In the genomic region with DNA sequence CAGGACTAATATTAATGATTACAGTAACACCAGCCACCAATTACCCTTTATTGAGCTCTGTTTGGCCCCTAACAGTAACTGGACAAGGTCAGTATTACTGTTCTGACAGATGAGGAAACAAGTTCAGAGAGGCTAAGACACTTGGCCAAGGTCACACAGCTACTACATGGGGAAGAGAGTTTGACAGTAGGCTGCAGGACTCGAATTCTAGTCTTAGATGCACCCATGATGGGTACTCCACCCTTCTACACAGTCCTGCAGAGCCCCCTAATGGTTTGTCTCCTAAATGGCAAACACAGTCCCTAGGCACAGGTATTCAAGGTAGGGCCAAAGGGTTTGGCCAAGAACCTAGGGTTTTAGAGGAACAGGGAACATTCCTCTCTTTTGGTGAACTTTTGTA, we compare ENCODE assay signal across 10 cellular contexts.
A peak's percentile ranks its signal among the peaks of the same experiment; 100 is the strongest.
DNase-seq lines count a peak whose midpoint lies in the region; ATAC-seq, FAIRE-seq and TF ChIP-seq lines count a peak whose summit lies in the region.
"Had no signal": no experiment of that assay in that cellular context is flagged by ENCODE, and none has a peak within 500 bp of the region (broad histone marks: within the 10 kb centered on the region; RNA-seq: fewer than 3 reads in every experiment).

No MANE protein-coding gene starts in this region.

- peak; percentile 33 for ATAC-seq in GM18867 (IDR thresholded peaks at IDR 0.05; ENCODE audit: unreplicated experiment)
- ATAC-seq in GM18520 (IDR thresholded peaks at IDR 0.05; ENCODE audit: unreplicated experiment) = no peak

- peaks cover 24% of the 10 kb centered on the region for H3K4me1 Mint-ChIP-seq in endodermal cell

- no peaks in the 10 kb centered on the region for H3K9me3 ChIP-seq in endodermal cell (ENCODE audit: control insufficient read depth, low read length)

- H3K4me3 ChIP-seq in endodermal cell (ENCODE audit: low read length) = no peak overlapping the region

- peak overlapping the region; percentile 42 for H3K27ac Mint-ChIP-seq in endodermal cell

- no peak overlapping the region for H3K27ac ChIP-seq in endodermal cell (ENCODE audit: low read depth, low read length)

- DNase-seq in ACHN (peak; percentile 17), NCI-H69 (lab: John Stamatoyannopoulos, UW) (peak; percentile 51), endodermal cell (peak; percentile 64), HTR-8/SVneo (ENCODE audit: insufficient read length, low spot score) (no peak), frontal cortex (ENCODE audit: low spot score in 2 of 2) (no peak), Ammon's horn (ENCODE audit: low spot score) (no peak)
- DNase-seq: naive B cell had no signal

- no peak for FAIRE-seq in HTR-8/SVneo (lab: Jason Lieb, UNC)
- FAIRE-seq in frontal cortex (lab: Jason Lieb, UNC) = no peak
- FAIRE-seq: RCC 7860 had no signal

- in situ Hi-C loops in ACHN (cut with HindIII; ENCODE audit: low pct_ligation_motif_present, low pct_unique_long_range_greater_than_20kb, low sequenced_read_pairs) = no loop called here

- TF ChIP-seq CTCF in endodermal cell (conservative IDR thresholded peaks at IDR 0.05) = peak; percentile 61

- no peak overlapping the region for H3K4me3 Mint-ChIP-seq in endodermal cell

- 63% methylated on average over 1 of the region's 1 CpG; no CpG with 5 or more reads in 1 of the 2 experiments for WGBS in endodermal cell (ENCODE audit: insufficient coverage in 1 of 2, insufficient read length in 1 of 2), 2 experiments

- H3K27me3 Mint-ChIP-seq in endodermal cell (ENCODE audit: insufficient read depth) = no peaks in the 10 kb centered on the region
- H3K27me3 Mint-ChIP-seq: naive B cell had no signal

- H3K27me3 ChIP-seq in endodermal cell (ENCODE audit: control insufficient read depth, insufficient read depth, low read length, poor library complexity, severe bottlenecking) = no peaks in the 10 kb centered on the region

- peaks cover 7% of the 10 kb centered on the region for H3K36me3 Mint-ChIP-seq in endodermal cell (ENCODE audit: low read depth)
- H3K36me3 Mint-ChIP-seq: naive B cell had no signal

- H3K9ac ChIP-seq in endodermal cell (ENCODE audit: extremely low read depth, low read length, poor library complexity, severe bottlenecking) = no peak overlapping the region

- H3K36me3 ChIP-seq in endodermal cell (ENCODE audit: control insufficient read depth, insufficient read depth, low read length) = no peaks in the 10 kb centered on the region

- H3K4me1 ChIP-seq in endodermal cell (ENCODE audit: control insufficient read depth, insufficient read depth, low read length) = no peaks in the 10 kb centered on the region

- no peaks in the 10 kb centered on the region for H3K9me3 Mint-ChIP-seq in endodermal cell
- H3K9me3 Mint-ChIP-seq: naive B cell had no signal

Comparison
In these comparisons a context has a peak if more than half of its experiments do, and no peak if none do; other contexts are left out.
1. DNase-seq: peak in ACHN (single experiment), NCI-H69 (single experiment) and endodermal cell (single experiment); none in HTR-8/SVneo (single experiment), frontal cortex (0 of 2) and Ammon's horn (single experiment).